In genomic region chr1:169725930-169726329, GRCh38 we compare ENCODE assay signal across 38 cellular contexts. TPM values are rescaled to one million over a fixed set of nuclear protein-coding genes. Genes with fewer than 3 reads are reported as not detected.
"Had no signal": no experiment of that assay in that cellular context is flagged by ENCODE, and none has a peak within 500 bp of the region (broad histone marks: within the 10 kb centered on the region; RNA-seq: fewer than 3 reads in every experiment).

No MANE protein-coding gene starts in this region.

- H3K36me3 ChIP-seq: adrenal gland, brain microvascular endothelial cell, breast epithelium had no signal

- FAIRE-seq: astrocyte, TTC549 had no signal

- H3K4me1 ChIP-seq: adrenal gland, body of pancreas, breast epithelium had no signal

- H3K9me3 Mint-ChIP-seq: activated B cell treated with CpG ODN at 0.5 μM for 24 hours; activated CD4-positive, alpha-beta memory T cell treated with anti-CD3 and anti-CD28 coated beads for 36 hours; activated CD4-positive, alpha-beta T cell treated with anti-CD3 and anti-CD28 coated beads, Interleukin-2, amount 10 ng/mL, durations not matched to agents 24 days and 14 days; activated CD8-positive, alpha-beta T cell treated with anti-CD3 and anti-CD28 coated beads for 36 hours; activated naive CD4-positive, alpha-beta T cell treated with anti-CD3 and anti-CD28 coated beads for 36 hours; activated naive CD4-positive, alpha-beta T cell treated with anti-CD3 and anti-CD28 coated beads, Interleukin-2, amount 50 U/mL, for 72 hours; activated naive CD8-positive, alpha-beta T cell treated with anti-CD3 and anti-CD28 coated beads for 36 hours; activated T-cell treated with anti-CD3 and anti-CD28 coated beads, Interleukin-2, amount 50 U/mL, for 4 hours; activated T-cell treated with anti-CD3 and anti-CD28 coated beads, Interleukin-2, amount 50 U/mL, for 72 hours; activated T-helper 1 cell treated with anti-CD3 and anti-CD28 coated beads, Interleukin-12 subunit alpha, Interleukin-12 subunit beta, Interleukin-2, Interleukin-4 antibody, amounts not matched to agents 30 ng/mL and 10 ng/mL and 1 ng/mL, durations not matched to agents 14 hours and 24 hours and 36 hours; activated T-helper 17 cell treated with anti-CD3 and anti-CD28 coated beads, Interleukin-2, amount 50 U/mL, for 72 hours; T-helper 1 cell treated with Interleukin-12 subunit alpha and Interleukin-12 subunit beta and Interleukin-4 antibody, amounts not matched to agents 30 μg/mL and 1 μg/mL, for 36 hours; T-helper 2 cell treated with Interferon-gamma antibody and Interleukin-4, amounts not matched to agents 5 μg/mL and 100 μg/mL, for 36 hours had no signal

- ATAC-seq: activated CD8-positive, alpha-beta T cell treated with anti-CD3 and anti-CD28 coated beads for 36 hours; activated naive CD4-positive, alpha-beta T cell treated with anti-CD3 and anti-CD28 coated beads, Interleukin-2, amount 50 U/mL, for 72 hours; activated T-cell treated with anti-CD3 and anti-CD28 coated beads, Interleukin-2, amount 50 U/mL, for 4 hours; activated T-cell treated with anti-CD3 and anti-CD28 coated beads, Interleukin-2, amount 50 U/mL, for 72 hours; activated T-helper 17 cell treated with anti-CD3 and anti-CD28 coated beads, Interleukin-2, amount 50 U/mL, for 72 hours; body of pancreas had no signal

- H3K27ac ChIP-seq: adrenal gland, body of pancreas, brain microvascular endothelial cell, breast epithelium, VCaP had no signal

- H3K4me1 Mint-ChIP-seq: activated B cell treated with CpG ODN at 0.5 μM for 24 hours; activated CD4-positive, alpha-beta T cell treated with anti-CD3 and anti-CD28 coated beads, Interleukin-2, amount 10 ng/mL, durations not matched to agents 24 days and 14 days; activated naive CD8-positive, alpha-beta T cell treated with anti-CD3 and anti-CD28 coated beads for 36 hours; activated T-helper 17 cell treated with anti-CD3 and anti-CD28 coated beads, Interleukin-2, amount 50 U/mL, for 72 hours had no signal

- DNase-seq: activated B cell treated with CpG ODN at 0.5 μM for 24 hours; activated CD4-positive, alpha-beta memory T cell treated with anti-CD3 and anti-CD28 coated beads for 36 hours; activated CD4-positive, alpha-beta T cell treated with anti-CD3 and anti-CD28 coated beads for 4 hours; activated CD4-positive, alpha-beta T cell treated with anti-CD3 and anti-CD28 coated beads, Interleukin-2, amount 10 ng/mL, durations not matched to agents 24 days and 14 days; activated CD4-positive, alpha-beta T cell treated with anti-CD3 and anti-CD28 coated beads, Interleukin-2, amount 50 U/mL, for 1 hour; activated CD4-positive, alpha-beta T cell treated with anti-CD3 and anti-CD28 coated beads, Interleukin-2, amount 50 U/mL, for 4 hours; activated CD4-positive, CD25-positive, alpha-beta regulatory T cell treated with anti-CD3 and anti-CD28 coated beads, Interleukin-2, amount 50 U/mL, for 72 hours; activated CD8-positive, alpha-beta memory T cell treated with anti-CD3 and anti-CD28 coated beads, Interleukin-2, amount 50 U/mL, for 4 hours; activated CD8-positive, alpha-beta T cell treated with anti-CD3 and anti-CD28 coated beads for 36 hours; activated effector memory CD4-positive, alpha-beta T cell treated with anti-CD3 and anti-CD28 coated beads, Interleukin-2, amount 50 U/mL, for 16 hours; activated gamma-delta T cell treated with Interleukin-2 at 50 U/mL for 16 hours; activated naive CD4-positive, alpha-beta T cell; activated naive CD4-positive, alpha-beta T cell treated with anti-CD3 and anti-CD28 coated beads for 36 hours; activated naive CD4-positive, alpha-beta T cell treated with anti-CD3 and anti-CD28 coated beads, Interleukin-2, amount 50 U/mL, for 16 hours; activated naive CD8-positive, alpha-beta T cell treated with anti-CD3 and anti-CD28 coated beads for 36 hours; activated T-cell treated with anti-CD3 and anti-CD28 coated beads for 4 hours; activated T-cell treated with anti-CD3 and anti-CD28 coated beads, Interleukin-2, amount 50 U/mL, for 1 hour; activated T-cell treated with anti-CD3 and anti-CD28 coated beads, Interleukin-2, amount 50 U/mL, for 4 hours; activated T-cell treated with anti-CD3 and anti-CD28 coated beads, Interleukin-2, amount 50 U/mL, for 72 hours; adrenal gland; amniotic stem cell; aorta; body of pancreas; brain microvascular endothelial cell; central memory CD4-positive, alpha-beta T cell; T-helper 1 cell; T-helper 2 cell; T-helper 9 cell had no signal

- H3K4me3 ChIP-seq: adrenal gland, body of pancreas, breast epithelium had no signal

- H3K36me3 Mint-ChIP-seq: activated CD4-positive, alpha-beta memory T cell treated with anti-CD3 and anti-CD28 coated beads for 36 hours; activated naive CD4-positive, alpha-beta T cell treated with anti-CD3 and anti-CD28 coated beads, Interleukin-2, amount 50 U/mL, for 72 hours; activated naive CD8-positive, alpha-beta T cell treated with anti-CD3 and anti-CD28 coated beads for 36 hours had no signal

- H3K27ac Mint-ChIP-seq: activated B cell treated with CpG ODN at 0.5 μM for 24 hours; activated CD4-positive, alpha-beta memory T cell treated with anti-CD3 and anti-CD28 coated beads for 36 hours; activated CD4-positive, alpha-beta T cell treated with anti-CD3 and anti-CD28 coated beads, Interleukin-2, amount 10 ng/mL, durations not matched to agents 24 days and 14 days; activated CD8-positive, alpha-beta T cell treated with anti-CD3 and anti-CD28 coated beads for 36 hours; activated naive CD4-positive, alpha-beta T cell treated with anti-CD3 and anti-CD28 coated beads for 36 hours; activated naive CD4-positive, alpha-beta T cell treated with anti-CD3 and anti-CD28 coated beads, Interleukin-2, amount 50 U/mL, for 72 hours; activated naive CD8-positive, alpha-beta T cell treated with anti-CD3 and anti-CD28 coated beads for 36 hours; activated T-cell treated with anti-CD3 and anti-CD28 coated beads, Interleukin-2, amount 50 U/mL, for 72 hours; activated T-helper 1 cell treated with anti-CD3 and anti-CD28 coated beads, Interleukin-12 subunit alpha, Interleukin-12 subunit beta, Interleukin-2, Interleukin-4 antibody, amounts not matched to agents 30 ng/mL and 10 ng/mL and 1 ng/mL, durations not matched to agents 14 hours and 24 hours and 36 hours; activated T-helper 17 cell treated with anti-CD3 and anti-CD28 coated beads, Interleukin-2, amount 50 U/mL, for 72 hours; T-helper 1 cell treated with Interleukin-12 subunit alpha and Interleukin-12 subunit beta and Interleukin-4 antibody, amounts not matched to agents 30 μg/mL and 1 μg/mL, for 36 hours; T-helper 2 cell treated with Interferon-gamma antibody and Interleukin-4, amounts not matched to agents 5 μg/mL and 100 μg/mL, for 36 hours had no signal

- H3K9me3 ChIP-seq: adrenal gland, body of pancreas, breast epithelium had no signal

- H3K27me3 ChIP-seq: adrenal gland, body of pancreas, brain microvascular endothelial cell, breast epithelium had no signal

- H3K4me3 Mint-ChIP-seq: activated B cell treated with CpG ODN at 0.5 μM for 24 hours; activated CD4-positive, alpha-beta memory T cell treated with anti-CD3 and anti-CD28 coated beads for 36 hours; activated CD4-positive, alpha-beta T cell treated with anti-CD3 and anti-CD28 coated beads, Interleukin-2, amount 10 ng/mL, durations not matched to agents 24 days and 14 days; activated CD8-positive, alpha-beta T cell treated with anti-CD3 and anti-CD28 coated beads for 36 hours; activated naive CD4-positive, alpha-beta T cell treated with anti-CD3 and anti-CD28 coated beads for 36 hours; activated naive CD8-positive, alpha-beta T cell treated with anti-CD3 and anti-CD28 coated beads for 36 hours; activated T-cell treated with anti-CD3 and anti-CD28 coated beads, Interleukin-2, amount 50 U/mL, for 4 hours; activated T-cell treated with anti-CD3 and anti-CD28 coated beads, Interleukin-2, amount 50 U/mL, for 72 hours; activated T-helper 1 cell treated with anti-CD3 and anti-CD28 coated beads, Interleukin-12 subunit alpha, Interleukin-12 subunit beta, Interleukin-2, Interleukin-4 antibody, amounts not matched to agents 30 ng/mL and 10 ng/mL and 1 ng/mL, durations not matched to agents 14 hours and 24 hours and 36 hours; activated T-helper 17 cell treated with anti-CD3 and anti-CD28 coated beads, Interleukin-2, amount 50 U/mL, for 72 hours; T-helper 1 cell treated with Interleukin-12 subunit alpha and Interleukin-12 subunit beta and Interleukin-4 antibody, amounts not matched to agents 30 μg/mL and 1 μg/mL, for 36 hours; T-helper 2 cell treated with Interferon-gamma antibody and Interleukin-4, amounts not matched to agents 5 μg/mL and 100 μg/mL, for 36 hours had no signal

RNA-seq across cellular contexts. Expression of gene SELE, which starts 7.9 kb away (rescaled TPM):
- total RNA-seq: activated B cell treated with CpG ODN at 0.5 μM for 24 hours; activated CD4-positive, alpha-beta memory T cell treated with anti-CD3 and anti-CD28 coated beads for 36 hours; activated CD4-positive, alpha-beta T cell treated with anti-CD3 and anti-CD28 coated beads, Interleukin-2, amount 10 ng/mL, durations not matched to agents 24 days and 14 days; activated CD8-positive, alpha-beta memory T cell treated with anti-CD3 and anti-CD28 coated beads for 36 hours; activated CD8-positive, alpha-beta T cell treated with anti-CD3 and anti-CD28 coated beads for 36 hours; activated naive CD4-positive, alpha-beta T cell treated with anti-CD3 and anti-CD28 coated beads for 36 hours; activated naive CD4-positive, alpha-beta T cell treated with anti-CD3 and anti-CD28 coated beads, Interleukin-2, amount 50 U/mL, for 72 hours; activated naive CD8-positive, alpha-beta T cell treated with anti-CD3 and anti-CD28 coated beads for 36 hours; activated T-cell treated with anti-CD3 and anti-CD28 coated beads, Interleukin-2, amount 50 U/mL, for 4 hours; activated T-cell treated with anti-CD3 and anti-CD28 coated beads, Interleukin-2, amount 50 U/mL, for 72 hours; activated T-helper 1 cell treated with anti-CD3 and anti-CD28 coated beads, Interleukin-12 subunit alpha, Interleukin-12 subunit beta, Interleukin-2, Interleukin-4 antibody, amounts not matched to agents 30 ng/mL and 10 ng/mL and 1 ng/mL, durations not matched to agents 14 hours and 24 hours and 36 hours; activated T-helper 17 cell treated with anti-CD3 and anti-CD28 coated beads, Interleukin-2, amount 50 U/mL, for 72 hours; astrocyte had no signal
